ENCODE assay signal across 1 cellular context in the genomic region with DNA sequence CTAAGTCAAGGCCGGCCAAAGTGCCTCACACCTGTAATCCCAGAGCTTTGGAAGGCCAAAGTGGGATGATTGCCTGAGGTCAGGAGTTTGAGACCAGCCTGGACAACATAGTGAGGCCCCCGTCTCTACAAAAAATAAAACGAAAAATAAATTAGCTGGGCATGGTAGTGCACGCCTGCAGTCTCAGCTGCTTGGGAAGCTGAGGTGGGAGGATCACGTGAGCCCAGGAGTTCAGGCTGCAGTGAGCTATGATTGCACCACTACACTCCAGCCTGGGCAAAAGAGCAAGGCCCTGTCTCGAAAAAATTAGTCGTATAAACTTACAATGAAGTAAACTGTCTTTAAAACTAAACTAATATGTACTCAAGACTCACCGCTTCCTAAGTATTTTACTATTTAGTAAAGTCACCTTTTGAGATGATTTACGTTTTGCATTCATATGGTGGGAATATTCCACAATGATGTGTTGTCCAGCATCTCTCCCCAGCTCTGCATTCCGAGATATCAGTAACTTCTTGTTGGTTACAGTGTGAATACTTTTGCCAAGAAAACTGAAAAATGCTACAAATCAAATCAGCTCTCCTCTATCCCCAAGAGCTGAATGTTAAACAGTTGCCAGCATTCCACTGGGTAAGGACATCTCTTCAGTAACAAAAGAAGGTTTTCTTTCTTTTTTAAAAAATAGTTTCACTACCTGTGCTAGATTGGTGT.
TF ChIP-seq lines count a peak whose summit lies in the region.

No MANE protein-coding gene starts in this region.

TF ChIP-seq in H1, 55 proteins besides CTCF, POLR2A, EP300 and RAD21:
- TF ChIP-seq POU5F1 (IDR thresholded peaks at IDR 0.05; ENCODE audit: low read depth, low read length) (no peak), SIRT6 (IDR thresholded peaks at IDR 0.05; ENCODE audit: low read length) (no peak), BRCA1 (IDR thresholded peaks at IDR 0.05; ENCODE audit: low read depth, low read length) (no peak), YY1 (IDR thresholded peaks at IDR 0.05; ENCODE audit: low read depth, low read length) (no peak), FOSL1 (IDR thresholded peaks at IDR 0.05; ENCODE audit: insufficient read depth, low read depth, low read length) (no peak)
TF ChIP-seq in H1: peak in this region for 0.
